ENCODE assay signal across 26 cellular contexts in the genomic region with DNA sequence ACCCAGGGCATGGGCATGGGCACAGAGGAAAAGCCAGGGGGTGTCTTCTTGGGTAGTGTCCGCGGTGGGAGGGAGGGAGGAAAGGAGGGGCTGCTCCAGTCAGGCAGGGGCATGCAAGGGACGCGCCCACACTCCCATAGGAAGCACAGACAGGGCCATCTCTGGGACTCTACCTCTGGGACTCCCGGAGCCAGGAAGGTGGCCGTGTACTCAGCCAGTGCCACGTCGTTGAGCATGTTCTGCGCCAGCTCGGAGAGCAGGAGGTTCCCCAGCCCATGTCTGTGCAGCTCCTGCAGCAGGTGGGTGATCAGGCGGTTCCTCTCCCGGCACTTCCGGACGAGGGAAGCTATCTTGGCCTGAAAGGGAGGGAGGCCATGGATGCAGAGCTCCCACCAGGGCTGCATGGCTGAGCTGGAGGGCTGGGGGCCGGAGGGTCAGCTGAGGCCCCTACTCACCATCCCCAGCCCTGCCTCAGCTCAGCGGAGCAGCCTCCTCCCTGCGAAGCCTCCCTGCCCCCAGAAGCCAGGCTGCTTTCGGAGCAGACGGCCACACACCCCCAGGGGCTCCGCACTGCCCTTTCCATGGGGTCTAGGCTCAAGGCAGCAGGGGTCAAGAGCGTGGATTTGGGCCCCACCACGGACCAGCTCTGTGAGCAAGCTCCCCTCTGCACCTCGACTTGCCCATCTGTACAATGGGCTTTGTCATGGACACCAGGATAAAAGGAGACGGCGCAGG. TPM values are rescaled to one million over a fixed set of nuclear protein-coding genes. Genes with fewer than 3 reads are reported as not detected.
DNase-seq lines count a peak whose midpoint lies in the region; ATAC-seq and TF ChIP-seq lines count a peak whose summit lies in the region.
"Had no signal": no experiment of that assay in that cellular context is flagged by ENCODE, and none has a peak within 500 bp of the region (broad histone marks: within the 10 kb centered on the region; RNA-seq: fewer than 3 reads in every experiment).

No MANE protein-coding gene starts in this region.

- H3K27ac Mint-ChIP-seq in T-helper 17 cell (peak overlapping the region; percentile 4), endodermal cell (no peak overlapping the region)
- H3K27ac Mint-ChIP-seq in activated CD4-positive, alpha-beta T cell treated with anti-CD3 and anti-CD28 coated beads, Interleukin-2, amount 10 ng/mL, durations not matched to agents 24 days and 14 days = no peak overlapping the region
- H3K27ac Mint-ChIP-seq: CD8-positive, alpha-beta T cell had no signal

- H3K27ac ChIP-seq in endodermal cell (ENCODE audit: low read depth, low read length) = no peak overlapping the region
- no peak overlapping the region for H3K27ac ChIP-seq in sigmoid colon
- H3K27ac ChIP-seq: BLaER1 treated with 17β-estradiol and CSF1 and Interleukin-3, amounts not matched to agents 10 nM and 100 nM; GM23248; HL-60 had no signal

- no peak overlapping the region for H3K9ac ChIP-seq in endodermal cell (ENCODE audit: extremely low read depth, low read length, poor library complexity, severe bottlenecking)
- H3K9ac ChIP-seq: BLaER1 treated with 17β-estradiol and CSF1 and Interleukin-3, amounts not matched to agents 10 nM and 100 nM; GM23248 had no signal

- ATAC-seq in left cardiac atrium (no peak), T-helper 17 cell (no peak)
- ATAC-seq: CD8-positive, alpha-beta T cell; Right ventricle myocardium inferior had no signal

- H3K27me3 Mint-ChIP-seq in T-helper 17 cell = peaks cover 28% of the 10 kb centered on the region
- peaks cover 3% of the 10 kb centered on the region for H3K27me3 Mint-ChIP-seq in endodermal cell (ENCODE audit: insufficient read depth)
- H3K27me3 Mint-ChIP-seq in activated CD4-positive, alpha-beta T cell treated with anti-CD3 and anti-CD28 coated beads, Interleukin-2, amount 10 ng/mL, durations not matched to agents 24 days and 14 days = peaks cover 7% of the 10 kb centered on the region

- H3K4me1 ChIP-seq in endodermal cell (ENCODE audit: control insufficient read depth, insufficient read depth, low read length) (no peaks in the 10 kb centered on the region), sigmoid colon (no peaks in the 10 kb centered on the region)

- no peak for TF ChIP-seq EP300 in sigmoid colon (IDR thresholded peaks at IDR 0.05)

- H3K36me3 ChIP-seq in endodermal cell (ENCODE audit: control insufficient read depth, insufficient read depth, low read length) (no peaks in the 10 kb centered on the region), sigmoid colon (no peaks in the 10 kb centered on the region)
- H3K36me3 ChIP-seq: BLaER1 treated with 17β-estradiol and CSF1 and Interleukin-3, amounts not matched to agents 10 nM and 100 nM had no signal

- H3K4me1 Mint-ChIP-seq in T-helper 17 cell = peaks cover 2% of the 10 kb centered on the region
- peaks cover 7% of the 10 kb centered on the region for H3K4me1 Mint-ChIP-seq in endodermal cell
- no peaks in the 10 kb centered on the region for H3K4me1 Mint-ChIP-seq in activated CD4-positive, alpha-beta T cell treated with anti-CD3 and anti-CD28 coated beads, Interleukin-2, amount 10 ng/mL, durations not matched to agents 24 days and 14 days

- WGBS in endodermal cell (ENCODE audit: insufficient coverage in 1 of 2, insufficient read length in 1 of 2), 2 experiments = 87 to 89% methylated on average over 10 to 25 of the region's 25 CpGs
- WGBS in sigmoid colon, 2 donors = 82 to 83% methylated on average over 25 of the region's 25 CpGs

- intact Hi-C loops in cardiac septum (cut with DNase I) = no loop called here
- intact Hi-C loops in left cardiac atrium (cut with DNase I) = no loop called here
- intact Hi-C loops in sigmoid colon (cut with DNase I) = no loop called here
- intact Hi-C loops in activated CD4-positive, alpha-beta T cell treated with anti-CD3 and anti-CD28 coated beads, Interleukin-2, amount 10 ng/mL, durations not matched to agents 24 days and 14 days (cut with micrococcal nuclease) = no loop called here

- H3K4me3 Mint-ChIP-seq in T-helper 17 cell (no peak overlapping the region), endodermal cell (no peak overlapping the region)
- H3K4me3 Mint-ChIP-seq in activated CD4-positive, alpha-beta T cell treated with anti-CD3 and anti-CD28 coated beads, Interleukin-2, amount 10 ng/mL, durations not matched to agents 24 days and 14 days = no peak overlapping the region
- H3K4me3 Mint-ChIP-seq: CD8-positive, alpha-beta T cell had no signal

- TF ChIP-seq CTCF in endodermal cell (conservative IDR thresholded peaks at IDR 0.05) = no peak
- TF ChIP-seq CTCF in sigmoid colon (IDR thresholded peaks at IDR 0.05) = no peak

- H3K9me3 ChIP-seq in T-helper 17 cell (ENCODE audit: control insufficient read depth, low read length, poor library complexity, severe bottlenecking) (no peaks in the 10 kb centered on the region), endodermal cell (ENCODE audit: control insufficient read depth, low read length) (no peaks in the 10 kb centered on the region), sigmoid colon (no peaks in the 10 kb centered on the region)
- H3K9me3 ChIP-seq: BLaER1 treated with 17β-estradiol and CSF1 and Interleukin-3, amounts not matched to agents 10 nM and 100 nM had no signal

- H3K27me3 ChIP-seq in endodermal cell (ENCODE audit: control insufficient read depth, insufficient read depth, low read length, poor library complexity, severe bottlenecking) = no peaks in the 10 kb centered on the region
- H3K27me3 ChIP-seq in sigmoid colon = peaks cover 6 to 51% (median 13%) of the 10 kb centered on the region in 3 donors
- H3K27me3 ChIP-seq: BLaER1 treated with 17β-estradiol and CSF1 and Interleukin-3, amounts not matched to agents 10 nM and 100 nM had no signal

- no peaks in the 10 kb centered on the region for H3K9me3 Mint-ChIP-seq in endodermal cell
- no peaks in the 10 kb centered on the region for H3K9me3 Mint-ChIP-seq in activated CD4-positive, alpha-beta T cell treated with anti-CD3 and anti-CD28 coated beads, Interleukin-2, amount 10 ng/mL, durations not matched to agents 24 days and 14 days
- H3K9me3 Mint-ChIP-seq: CD8-positive, alpha-beta T cell had no signal

- DNase-seq in cardiac septum (ENCODE audit: low spot score) = peak; percentile 64
- no peak for DNase-seq in left cardiac atrium
- DNase-seq in T-helper 17 cell = no peak
- DNase-seq in endodermal cell = peak; percentile 39
- peak; percentile 40 for DNase-seq in sigmoid colon
- no peak for DNase-seq in stimulated activated naive CD4-positive, alpha-beta T cell treated with Interleukin-2 at 50 U/mL for 16 hours (lab: John Stamatoyannopoulos, UW)
- no peak for DNase-seq in T-helper 1 cell
- no peak for DNase-seq in activated CD4-positive, alpha-beta T cell treated with anti-CD3 and anti-CD28 coated beads, Interleukin-2, amount 10 ng/mL, durations not matched to agents 24 days and 14 days
- DNase-seq: 8988T; CD8-positive, alpha-beta T cell; DND-41; HCEC 1CT; Karpas-422; MV-4-11; NCI-H1105 treated with DMSO at 0.1 percent for 48 hours; NCI-H2029 treated with DMSO at 0.1 percent for 48 hours; NCI-H2171; NCI-H345; NCI-H524; NCI-H774 had no signal

- H3K4me3 ChIP-seq in endodermal cell (ENCODE audit: low read length) (no peak overlapping the region), sigmoid colon (no peak overlapping the region)
- H3K4me3 ChIP-seq: BLaER1 treated with 17β-estradiol and CSF1 and Interleukin-3, amounts not matched to agents 10 nM and 100 nM; GM23248 had no signal

- peaks cover 2% of the 10 kb centered on the region for H3K36me3 Mint-ChIP-seq in T-helper 17 cell (ENCODE audit: low read depth)
- no peaks in the 10 kb centered on the region for H3K36me3 Mint-ChIP-seq in endodermal cell (ENCODE audit: low read depth)
- no peaks in the 10 kb centered on the region for H3K36me3 Mint-ChIP-seq in activated CD4-positive, alpha-beta T cell treated with anti-CD3 and anti-CD28 coated beads, Interleukin-2, amount 10 ng/mL, durations not matched to agents 24 days and 14 days (ENCODE audit: low read depth)
- H3K36me3 Mint-ChIP-seq: CD8-positive, alpha-beta T cell had no signal

- TF ChIP-seq POLR2A in sigmoid colon (IDR thresholded peaks at IDR 0.05) = no peak

RNA-seq across cellular contexts. Expression of a gene that starts 44.6 kb away (rescaled TPM):
- total RNA-seq in cardiac septum (0.03 TPM), left cardiac atrium (under 1 TPM; 0.03 TPM), T-helper 17 cell (1 to 10 TPM in 1 of 2 donors, under 1 TPM in 1; 0.87 to 2.3 TPM), endodermal cell (1 to 10 TPM in 1 of 2 donors, under 1 TPM in 1; 0.84 to 1.6 TPM), sigmoid colon (under 1 TPM; 0.16 to 0.83 (median 0.70) TPM)
- 0.11 TPM for polyA plus RNA-seq in endodermal cell (2013, experiment 1 of 2)
- 0.17 TPM for polyA plus RNA-seq in endodermal cell (2013, experiment 2 of 2)
- polyA plus RNA-seq in sigmoid colon = under 1 TPM in 2 of 3 donors, not detected in 1; under 0.01 to 0.17 TPM
- 0.16 and 0.21 TPM in 2 replicates for total RNA-seq in activated CD4-positive, alpha-beta T cell treated with anti-CD3 and anti-CD28 coated beads, Interleukin-2, amount 10 ng/mL, durations not matched to agents 24 days and 14 days
- total RNA-seq: GM23248, HT-29, M059J, Right ventricle myocardium inferior had no signal
- polyA plus RNA-seq: GM23248 had no signal

Comparison
In these comparisons a context has a peak if more than half of its experiments do, and no peak if none do; other contexts are left out.
1. DNase-seq: peak in cardiac septum (single experiment), endodermal cell (single experiment) and sigmoid colon (single experiment); none in left cardiac atrium (single experiment), T-helper 17 cell (0 of 3), stimulated activated naive CD4-positive, alpha-beta T cell treated with Interleukin-2 at 50 U/mL for 16 hours (single experiment), T-helper 1 cell (0 of 5) and activated CD4-positive, alpha-beta T cell treated with anti-CD3 and anti-CD28 coated beads, Interleukin-2, amount 10 ng/mL, durations not matched to agents 24 days and 14 days (single experiment).